ENCODE assay signal across 19 cellular contexts in the genomic region with DNA sequence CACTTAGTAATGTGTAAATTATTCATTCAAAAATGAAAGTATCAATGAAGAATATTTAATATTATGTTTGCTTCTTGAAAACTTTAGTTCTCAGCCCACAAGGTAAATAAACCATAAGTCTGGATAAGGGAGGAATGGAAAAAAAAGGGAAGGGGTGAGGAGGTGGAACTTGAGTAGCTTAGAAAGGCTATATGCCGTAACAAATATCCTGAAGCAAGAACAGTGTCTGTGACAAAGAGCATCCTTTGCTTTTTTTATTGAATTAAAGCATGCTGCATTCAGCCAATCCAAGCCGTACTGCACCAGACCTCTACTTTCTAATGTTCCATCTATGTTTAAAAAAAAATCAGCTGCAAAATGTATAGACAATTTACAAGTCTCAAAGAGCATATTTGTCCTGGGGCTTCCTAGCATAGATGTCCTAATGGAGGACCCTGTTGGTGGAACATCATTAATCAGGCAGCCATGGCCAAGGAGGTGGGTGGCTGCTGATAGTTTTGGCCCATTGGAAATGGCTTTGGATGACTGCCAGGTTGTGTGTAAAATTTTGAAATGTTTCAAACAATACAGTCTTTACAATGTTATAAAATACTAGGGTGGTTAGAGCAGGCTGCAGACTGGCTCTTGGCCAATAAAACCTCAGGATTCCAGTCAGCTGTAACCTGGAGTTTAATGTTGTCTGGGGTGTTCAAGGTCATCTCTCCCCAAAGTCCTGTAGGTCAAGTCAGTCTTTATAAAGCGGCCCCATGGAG.
DNase-seq lines count a peak whose midpoint lies in the region; ATAC-seq and TF ChIP-seq lines count a peak whose summit lies in the region.
"Had no signal": no experiment of that assay in that cellular context is flagged by ENCODE, and none has a peak within 500 bp of the region (broad histone marks: within the 10 kb centered on the region; RNA-seq: fewer than 3 reads in every experiment).

No MANE protein-coding gene starts in this region.

- H3K9ac ChIP-seq in colonic mucosa (ENCODE audit: low read depth in 2 of 2, low read length in 2 of 2), result no peak overlapping the region
- H3K9ac ChIP-seq: GM23248 had no signal

- peak; percentile 46 for DNase-seq in NCI-H146 (lab: John Stamatoyannopoulos, UW)
- no peak for DNase-seq in NCI-H146 treated with DMSO at 0.1 percent for 48 hours (lab: John Stamatoyannopoulos, UW; ENCODE audit: unreplicated experiment)
- peak; percentile 97 for DNase-seq in NCI-H345 (lab: John Stamatoyannopoulos, UW)
- peak; percentile 19 for DNase-seq in colonic mucosa
- peak; percentile 17 to 23 for DNase-seq in thyroid gland
- no peak for DNase-seq in foreskin melanocyte
- no peak for DNase-seq in NCI-H1048 (lab: John Stamatoyannopoulos, UW)
- DNase-seq: 8988T; activated effector memory CD4-positive, alpha-beta T cell treated with Interleukin-2 at 50 U/mL for 16 hours; aorta; erythroblast; GM23248; heart left ventricle; NCI-H82; stimulated activated CD4-positive, alpha-beta T cell treated with anti-CD3 and anti-CD28 coated beads, Interleukin-4, amount 100 ng/mL, for 1 hour; T-helper 2 cell had no signal

- H3K4me3 ChIP-seq in colonic mucosa, result no peak overlapping the region
- H3K4me3 ChIP-seq in thyroid gland (replicated peaks in 1 of 3), result no peak overlapping the region
- H3K4me3 ChIP-seq: GM23248, heart left ventricle, thoracic aorta had no signal

- ATAC-seq in GM18505 (IDR thresholded peaks at IDR 0.05; ENCODE audit: unreplicated experiment), result no peak
- ATAC-seq: heart left ventricle, sciatic nerve had no signal

- 73 to 75% methylated on average over 3 of the region's 3 CpGs for WGBS in thyroid gland, 2 donors

- H3K9me3 ChIP-seq in colonic mucosa (no peaks in the 10 kb centered on the region), thyroid gland (no peaks in the 10 kb centered on the region)
- H3K9me3 ChIP-seq: heart left ventricle, thoracic aorta had no signal

- no peak for TF ChIP-seq CTCF in colonic mucosa (IDR thresholded peaks at IDR 0.05)
- TF ChIP-seq CTCF in thyroid gland (IDR thresholded peaks at IDR 0.05), result no peak

- no peaks in the 10 kb centered on the region for H3K4me1 ChIP-seq in colonic mucosa
- H3K4me1 ChIP-seq in thyroid gland, result no peaks in the 10 kb centered on the region

- no peak overlapping the region for H3K27ac ChIP-seq in colonic mucosa
- no peak overlapping the region for H3K27ac ChIP-seq in thyroid gland
- H3K27ac ChIP-seq: GM23248, heart left ventricle, thoracic aorta had no signal

- TF ChIP-seq POLR2A in thyroid gland (IDR thresholded peaks at IDR 0.05), result no peak
- no peak for TF ChIP-seq POLR2A in GM18505 (IDR thresholded peaks at IDR 0.05; ENCODE audit: borderline replicate concordance, extremely low read depth, insufficient read depth, insufficient read length)

- intact Hi-C loops in colonic mucosa (cut with DNase I) (no loop called here), thyroid gland (cut with DNase I) (no loop called here)

- H3K27me3 ChIP-seq in colonic mucosa (no peaks in the 10 kb centered on the region), thyroid gland (no peaks in the 10 kb centered on the region)

- no peaks in the 10 kb centered on the region for H3K36me3 ChIP-seq in colonic mucosa
- H3K36me3 ChIP-seq in thyroid gland, result no peaks in the 10 kb centered on the region
- H3K36me3 ChIP-seq: heart left ventricle, thoracic aorta had no signal

Comparison
In these comparisons a context has a peak if more than half of its experiments do, and no peak if none do; other contexts are left out.
1. DNase-seq: peak in NCI-H146 (single experiment), NCI-H345 (single experiment), colonic mucosa (single experiment) and thyroid gland (2 of 2); none in NCI-H146 treated with DMSO at 0.1 percent for 48 hours (single experiment), foreskin melanocyte (single experiment) and NCI-H1048 (single experiment).